ENCODE assay signal across 10 cellular contexts in genomic region chr2:38654495-38655381, GRCh38. TPM values are rescaled to one million over a fixed set of nuclear protein-coding genes. Genes with fewer than 3 reads are reported as not detected.
DNase-seq lines count a peak whose midpoint lies in the region; ATAC-seq and TF ChIP-seq lines count a peak whose summit lies in the region.
"Had no signal": no experiment of that assay in that cellular context is flagged by ENCODE, and none has a peak within 500 bp of the region (broad histone marks: within the 10 kb centered on the region; RNA-seq: fewer than 3 reads in every experiment).

No MANE protein-coding gene starts in this region.

- no peaks in the 10 kb centered on the region for H3K27me3 Mint-ChIP-seq in CD4-positive, alpha-beta T cell
- H3K27me3 Mint-ChIP-seq in activated T-helper 1 cell treated with anti-CD3 and anti-CD28 coated beads, Interleukin-12 subunit alpha, Interleukin-12 subunit beta, Interleukin-2, Interleukin-4 antibody, amounts not matched to agents 30 ng/mL and 10 ng/mL and 1 ng/mL, durations not matched to agents 14 hours and 24 hours and 36 hours (ENCODE audit: insufficient read depth): no peaks in the 10 kb centered on the region

- H3K4me2 ChIP-seq in IMR-90 (ENCODE audit: low read depth, low read length): no peak overlapping the region

- CTCF ChIA-PET in CD4-positive, alpha-beta T cell (lab: Charles Lee): interaction anchor here (1.3 to 2.3 kb wide), 4 partner anchors 9 to 51 kb away, joined by 3 to 16 read pairs (median 9); no protein-coding TSS in a partner anchor
- CTCF ChIA-PET in IMR-90 (lab: Yijun Ruan, JAX): no interaction called here

- H2AK5ac ChIP-seq in IMR-90 (ENCODE audit: low read depth, low read length): 0 out of 2 replicates have a peak overlapping the region, but pooled peaks have one; percentile 1

- no peak overlapping the region for H3K18ac ChIP-seq in IMR-90 (ENCODE audit: low read depth, low read length)

- TF ChIP-seq POLR2A in IMR-90 (IDR thresholded peaks at IDR 0.05; ENCODE audit: low read depth, low read length): no peak

- BruUV-seq in IMR-90 (replicated peaks; lab: Mats Ljungman, UMichigan): no TSS peak

- no peaks in the 10 kb centered on the region for H3K27me3 ChIP-seq in CD4-positive, alpha-beta T cell (ENCODE audit: control insufficient read depth, insufficient read depth, low read length)
- no peaks in the 10 kb centered on the region; the same call in 1 of the 2 replicates for H3K27me3 ChIP-seq in IMR-90 (ENCODE audit: control insufficient read depth, insufficient read depth, low read length)

- H3K4me3 Mint-ChIP-seq in CD4-positive, alpha-beta T cell: no peak overlapping the region
- peak overlapping the region; percentile 60 for H3K4me3 Mint-ChIP-seq in activated T-helper 1 cell treated with anti-CD3 and anti-CD28 coated beads, Interleukin-12 subunit alpha, Interleukin-12 subunit beta, Interleukin-2, Interleukin-4 antibody, amounts not matched to agents 30 ng/mL and 10 ng/mL and 1 ng/mL, durations not matched to agents 14 hours and 24 hours and 36 hours
- H3K4me3 Mint-ChIP-seq: nephron progenitor cell had no signal

- no peak overlapping the region for H2AK9ac ChIP-seq in IMR-90 (replicated peaks; ENCODE audit: low read depth, low read length, poor library complexity)

- peak overlapping the region; percentile 25; the same call in 1 of the 2 replicates for H3K23ac ChIP-seq in IMR-90 (ENCODE audit: low read depth, low read length)

- no peak overlapping the region for H3K4me3 ChIP-seq in IMR-90 (ENCODE audit: insufficient read depth, low read depth, low read length)

- no peaks in the 10 kb centered on the region for H3K79me1 ChIP-seq in IMR-90 (ENCODE audit: low read depth in 1 of 2, low read length in 2 of 2)

- intact Hi-C loops in CD4-positive, alpha-beta T cell (cut with DNase I, micrococcal nuclease): no loop called here
- intact Hi-C loops in IMR-90 (cut with micrococcal nuclease) (no loop called here), posterior cingulate gyrus (cut with DNase I) (no loop called here)
- intact Hi-C loops in activated T-helper 1 cell treated with anti-CD3 and anti-CD28 coated beads, Interleukin-12 subunit alpha, Interleukin-12 subunit beta, Interleukin-2, Interleukin-4 antibody, amounts not matched to agents 30 ng/mL and 10 ng/mL and 1 ng/mL, durations not matched to agents 14 hours and 24 hours and 36 hours (cut with micrococcal nuclease): loop anchor here (5.0 kb wide), 2 partner anchors 563 to 1017 kb away; no protein-coding TSS in a partner anchor

- peak overlapping the region; percentile 36 for H2AFZ ChIP-seq in IMR-90 (replicated peaks; ENCODE audit: low read length, poor library complexity)

- no peak for ATAC-seq in CD4-positive, alpha-beta T cell (ENCODE audit: poor library complexity)
- ATAC-seq in IMR-90 (ENCODE audit: low read depth): no peak

- no peak for TF ChIP-seq CTCF in CD4-positive, alpha-beta T cell (IDR thresholded peaks at IDR 0.05)
- no peak for TF ChIP-seq CTCF in IMR-90 (conservative IDR thresholded peaks at IDR 0.05; ENCODE audit: low read depth, low read length)

- peaks cover 37% of the 10 kb centered on the region for H3K4me1 Mint-ChIP-seq in CD4-positive, alpha-beta T cell (ENCODE audit: low read depth)
- peaks cover 87% of the 10 kb centered on the region for H3K4me1 Mint-ChIP-seq in activated T-helper 1 cell treated with anti-CD3 and anti-CD28 coated beads, Interleukin-12 subunit alpha, Interleukin-12 subunit beta, Interleukin-2, Interleukin-4 antibody, amounts not matched to agents 30 ng/mL and 10 ng/mL and 1 ng/mL, durations not matched to agents 14 hours and 24 hours and 36 hours (ENCODE audit: low read depth)

- no peak overlapping the region for H2BK20ac ChIP-seq in IMR-90 (ENCODE audit: low read depth, low read length)

- H3K56ac ChIP-seq in IMR-90 (ENCODE audit: extremely low read depth, insufficient read depth, low read length): no peak overlapping the region

- H3K27ac ChIP-seq in CD4-positive, alpha-beta T cell (ENCODE audit: low read depth, low read length): no peak overlapping the region
- no peak overlapping the region for H3K27ac ChIP-seq in IMR-90 (ENCODE audit: insufficient read depth, low read length)

- H3K9ac ChIP-seq in IMR-90 (ENCODE audit: low read depth, low read length): no peak overlapping the region

- no peak for TF ChIP-seq RAD21 in IMR-90 (IDR thresholded peaks at IDR 0.05; ENCODE audit: low read length)

- no peaks in the 10 kb centered on the region for H3K36me3 Mint-ChIP-seq in CD4-positive, alpha-beta T cell (ENCODE audit: low read depth)
- H3K36me3 Mint-ChIP-seq in activated T-helper 1 cell treated with anti-CD3 and anti-CD28 coated beads, Interleukin-12 subunit alpha, Interleukin-12 subunit beta, Interleukin-2, Interleukin-4 antibody, amounts not matched to agents 30 ng/mL and 10 ng/mL and 1 ng/mL, durations not matched to agents 14 hours and 24 hours and 36 hours (ENCODE audit: low read depth): peaks cover 1% of the 10 kb centered on the region

- no peak for DNase-seq in CD4-positive, alpha-beta T cell
- DNase-seq in IMR-90 (no peak), myocyte (ENCODE audit: low read depth) (peak; percentile 35), H4 (ENCODE audit: low spot score) (no peak), A172 (ENCODE audit: low spot score) (no peak), middle frontal gyrus (ENCODE audit: extremely low spot score, low spot score) (no peak), posterior cingulate gyrus (no peak)
- DNase-seq in activated T-helper 1 cell treated with anti-CD3 and anti-CD28 coated beads, Interleukin-12 subunit alpha, Interleukin-12 subunit beta, Interleukin-2, Interleukin-4 antibody, amounts not matched to agents 30 ng/mL and 10 ng/mL and 1 ng/mL, durations not matched to agents 14 hours and 24 hours and 36 hours (ENCODE audit: low spot score): no peak
- DNase-seq: KG1, nephron progenitor cell had no signal

- no peak overlapping the region for H2BK15ac ChIP-seq in IMR-90 (ENCODE audit: low read depth, low read length)

- POLR2A ChIA-PET in CD4-positive, alpha-beta T cell (lab: Charles Lee): interaction anchor here (0.8 to 3.1 kb wide), 5 partner anchors 9 to 53 kb away, joined by 3 to 32 read pairs (median 5); partner anchors contain the start of genes GALM and HNRNPLL
- POLR2A ChIA-PET in IMR-90 (lab: Charles Lee; ENCODE audit: unreplicated experiment): no interaction called here

- H3K36me3 ChIP-seq in IMR-90 (ENCODE audit: control insufficient read depth, insufficient read depth, low read length): no peaks in the 10 kb centered on the region

- H3K9me3 Mint-ChIP-seq in CD4-positive, alpha-beta T cell: no peaks in the 10 kb centered on the region
- H3K9me3 Mint-ChIP-seq in activated T-helper 1 cell treated with anti-CD3 and anti-CD28 coated beads, Interleukin-12 subunit alpha, Interleukin-12 subunit beta, Interleukin-2, Interleukin-4 antibody, amounts not matched to agents 30 ng/mL and 10 ng/mL and 1 ng/mL, durations not matched to agents 14 hours and 24 hours and 36 hours: peaks cover 14% of the 10 kb centered on the region
- H3K9me3 Mint-ChIP-seq: nephron progenitor cell had no signal

- peak overlapping the region; percentile 80 for H3K27ac Mint-ChIP-seq in CD4-positive, alpha-beta T cell
- H3K27ac Mint-ChIP-seq in activated T-helper 1 cell treated with anti-CD3 and anti-CD28 coated beads, Interleukin-12 subunit alpha, Interleukin-12 subunit beta, Interleukin-2, Interleukin-4 antibody, amounts not matched to agents 30 ng/mL and 10 ng/mL and 1 ng/mL, durations not matched to agents 14 hours and 24 hours and 36 hours: peak overlapping the region; percentile 90

- H3K9me3 ChIP-seq in CD4-positive, alpha-beta T cell (ENCODE audit: control insufficient read depth, low read length): no peaks in the 10 kb centered on the region
- H3K9me3 ChIP-seq in IMR-90 (ENCODE audit: control insufficient read depth, insufficient read depth, low read length): no peaks in the 10 kb centered on the region

- dilution Hi-C loops in IMR-90 (cut with HindIII; ENCODE audit: low sequenced_read_pairs, unreplicated experiment): no loop called here

- H4K91ac ChIP-seq in IMR-90 (ENCODE audit: insufficient read depth, low read depth, low read length): no peak overlapping the region

- no peaks in the 10 kb centered on the region; the same call in 1 of the 2 replicates for H3K9me1 ChIP-seq in IMR-90 (ENCODE audit: insufficient read depth, low read length)

- 65% methylated on average over 7 of the region's 14 CpGs; no CpG with 5 or more reads in 1 of the 2 experiments for WGBS in IMR-90 (ENCODE audit: extremely low coverage in 2 of 2, insufficient read length in 1 of 2), 2 experiments

- no peak overlapping the region for H2BK120ac ChIP-seq in IMR-90 (ENCODE audit: low read depth, low read length)

- in situ Hi-C loops in IMR-90 (cut with MboI; ENCODE audit: low sequenced_read_pairs): no loop called here

- H4K5ac ChIP-seq in IMR-90 (ENCODE audit: low read depth, low read length): no peak overlapping the region

- H4K8ac ChIP-seq in IMR-90 (ENCODE audit: low read depth in 2 of 2, low read length in 2 of 2): no peak overlapping the region

- no peak overlapping the region for H2BK5ac ChIP-seq in IMR-90 (ENCODE audit: low read depth, low read length, poor library complexity, severe bottlenecking)

- H4K20me1 ChIP-seq in IMR-90 (ENCODE audit: insufficient read depth, low read length): no peaks in the 10 kb centered on the region

- H3K14ac ChIP-seq in IMR-90 (replicated peaks; ENCODE audit: low read depth, low read length): no peak overlapping the region

- no peak overlapping the region for H3K4ac ChIP-seq in IMR-90 (ENCODE audit: low read depth, low read length)

- H3K4me1 ChIP-seq in IMR-90 (ENCODE audit: control insufficient read depth, insufficient read depth, low read length): no peaks in the 10 kb centered on the region; the same call in 1 of the 2 replicates

RNA-seq across cellular contexts. Expression of gene GALM, which starts 11.2 kb away (rescaled TPM):
- 1 to 10 TPM; 5.9 to 7.0 TPM for total RNA-seq in CD4-positive, alpha-beta T cell
- total RNA-seq in IMR-90 (2012; rRNA removed) (16.4 and 24.2 TPM in 2 replicates), myocyte (12.4 and 23.1 TPM in 2 replicates)
- 11.8 and 12.1 TPM in 2 replicates for polyA plus RNA-seq in IMR-90 (2012; rRNA removed)
- polyA plus RNA-seq in IMR-90 (2012; cell fraction: cytosol; rRNA removed): 14.7 and 16.4 TPM in 2 replicates
- 7.5 and 8.4 TPM in 2 replicates for polyA plus RNA-seq in IMR-90 (2012; cell fraction: nucleus; rRNA removed; ENCODE audit: low replicate concordance)
- total RNA-seq in activated T-helper 1 cell treated with anti-CD3 and anti-CD28 coated beads, Interleukin-12 subunit alpha, Interleukin-12 subunit beta, Interleukin-2, Interleukin-4 antibody, amounts not matched to agents 30 ng/mL and 10 ng/mL and 1 ng/mL, durations not matched to agents 14 hours and 24 hours and 36 hours: 77.0 and 78.4 TPM in 2 replicates
- 13.9 TPM for polyA plus RNA-seq in myocyte (2012)
- not detected in 2 replicates for total RNA-seq in H4 (2014; rRNA removed; shearing (Covaris generic))
- total RNA-seq in A172 (2014; rRNA removed; shearing (Covaris generic)): 7.1 and 21.8 TPM in 2 replicates

RNA-seq across cellular contexts. Expression of gene HNRNPLL, which starts 52.0 kb away (rescaled TPM):
- 10 to 100 TPM; 44.9 to 46.5 TPM for total RNA-seq in CD4-positive, alpha-beta T cell
- 49.2 and 53.1 TPM in 2 replicates for total RNA-seq in IMR-90 (2012; rRNA removed)
- polyA plus RNA-seq in IMR-90 (2012; rRNA removed): 20.2 and 23.7 TPM in 2 replicates
- 9.2 and 12.6 TPM in 2 replicates for polyA plus RNA-seq in IMR-90 (2012; cell fraction: cytosol; rRNA removed)
- polyA plus RNA-seq in IMR-90 (2012; cell fraction: nucleus; rRNA removed; ENCODE audit: low replicate concordance): 7.9 and 36.5 TPM in 2 replicates
- total RNA-seq in activated T-helper 1 cell treated with anti-CD3 and anti-CD28 coated beads, Interleukin-12 subunit alpha, Interleukin-12 subunit beta, Interleukin-2, Interleukin-4 antibody, amounts not matched to agents 30 ng/mL and 10 ng/mL and 1 ng/mL, durations not matched to agents 14 hours and 24 hours and 36 hours: 85.8 and 91.5 TPM in 2 replicates
- total RNA-seq in myocyte: 36.2 and 44.1 TPM in 2 replicates
- 24.6 TPM for polyA plus RNA-seq in myocyte (2012)
- total RNA-seq in H4 (2014; rRNA removed; shearing (Covaris generic)): 32.9 and 42.3 TPM in 2 replicates
- total RNA-seq in A172 (2014; rRNA removed; shearing (Covaris generic)): 49.2 and 55.8 TPM in 2 replicates
